1 cellular context compared by ENCODE assay signal in genomic region chr5:142823176-142823575, GRCh38.
A peak's percentile ranks its signal among the peaks of the same experiment; 100 is the strongest.
TF ChIP-seq lines count a peak whose summit lies in the region.

No MANE protein-coding gene starts in this region.

TF ChIP-seq in HEK293, 187 proteins besides CTCF, POLR2A, EP300 and RAD21 (continued from another document):
- TF ChIP-seq, protein P1, sequence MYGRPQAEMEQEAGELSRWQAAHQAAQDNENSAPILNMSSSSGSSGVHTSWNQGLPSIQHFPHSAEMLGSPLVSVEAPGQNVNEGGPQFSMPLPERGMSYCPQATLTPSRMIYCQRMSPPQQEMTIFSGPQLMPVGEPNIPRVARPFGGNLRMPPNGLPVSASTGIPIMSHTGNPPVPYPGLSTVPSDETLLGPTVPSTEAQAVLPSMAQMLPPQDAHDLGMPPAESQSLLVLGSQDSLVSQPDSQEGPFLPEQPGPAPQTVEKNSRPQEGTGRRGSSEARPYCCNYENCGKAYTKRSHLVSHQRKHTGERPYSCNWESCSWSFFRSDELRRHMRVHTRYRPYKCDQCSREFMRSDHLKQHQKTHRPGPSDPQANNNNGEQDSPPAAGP (tag by site-specific recombination; IDR thresholded peaks at IDR 0.05), result no peak
- TF ChIP-seq, protein P2, sequence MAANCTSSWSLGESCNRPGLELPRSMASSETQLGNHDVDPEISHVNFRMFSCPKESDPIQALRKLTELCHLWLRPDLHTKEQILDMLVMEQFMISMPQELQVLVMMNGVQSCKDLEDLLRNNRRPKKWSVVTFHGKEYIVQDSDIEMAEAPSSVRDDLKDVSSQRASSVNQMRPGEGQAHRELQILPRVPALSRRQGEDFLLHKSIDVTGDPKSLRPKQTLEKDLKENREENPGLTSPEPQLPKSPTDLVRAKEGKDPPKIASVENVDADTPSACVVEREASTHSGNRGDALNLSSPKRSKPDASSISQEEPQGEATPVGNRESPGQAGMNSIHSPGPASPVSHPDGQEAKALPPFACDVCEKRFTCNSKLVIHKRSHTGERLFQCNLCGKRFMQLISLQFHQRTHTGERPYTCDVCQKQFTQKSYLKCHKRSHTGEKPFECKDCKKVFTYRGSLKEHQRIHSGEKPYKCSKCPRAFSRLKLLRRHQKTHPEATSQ (tag by site-specific recombination; IDR thresholded peaks at IDR 0.05), result no peak
- TF ChIP-seq ZBTB10 (tag by site-specific recombination; IDR thresholded peaks at IDR 0.05) (no peak), WT1 (tag by site-specific recombination; IDR thresholded peaks at IDR 0.05) (0 out of 2 replicates have a peak, but pooled peaks have one; percentile 15), OSR2 (tag by site-specific recombination; IDR thresholded peaks at IDR 0.05) (peak; percentile 83)
